ENCODE assay signal across 8 cellular contexts in the genomic region with DNA sequence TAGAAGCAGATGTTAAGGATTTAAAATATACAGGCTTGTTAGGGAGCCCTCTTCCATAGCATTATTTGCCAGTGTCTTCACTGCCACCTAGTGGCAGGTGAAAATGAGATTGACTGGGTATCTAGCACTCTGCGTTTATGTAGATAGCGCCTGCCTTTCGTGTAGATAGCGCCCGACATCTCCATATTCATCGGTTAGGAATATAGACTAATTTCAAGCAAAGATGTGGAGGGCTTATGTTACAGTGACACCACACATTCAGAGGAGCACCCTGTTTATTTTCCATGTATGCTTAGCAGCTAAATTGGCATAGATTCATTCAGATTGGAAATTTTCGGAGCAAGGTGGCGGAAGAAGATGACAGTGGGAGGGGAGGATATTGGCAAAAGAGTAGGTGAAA.
DNase-seq lines count a peak whose midpoint lies in the region; ATAC-seq and TF ChIP-seq lines count a peak whose summit lies in the region.

No MANE protein-coding gene starts in this region.

- in situ Hi-C loops in astrocyte of the spinal cord (cut with HindIII; ENCODE audit: low sequenced_read_pairs) = no loop called here

- peak; percentile 3 for DNase-seq in NK-92 treated with Interleukin-12 subunit alpha and Interleukin-12 subunit beta, amount 100 ng/mL, for 24 hours (lab: John Stamatoyannopoulos, UW)
- DNase-seq in NK-92 (lab: John Stamatoyannopoulos, UW; ENCODE audit: unreplicated experiment) (no peak), NCI-H69 (lab: John Stamatoyannopoulos, UW) (peak; percentile 89), astrocyte of the spinal cord (ENCODE audit: low read depth, low spot score) (peak; percentile 79), iPS-NIHi7 (ENCODE audit: extremely low spot score) (peak; percentile 79), stromal cell of bone marrow (ENCODE audit: low read depth) (peak; percentile 50)

- ATAC-seq in GM21381 (IDR thresholded peaks at IDR 0.05; ENCODE audit: unreplicated experiment) (peak; percentile 79), HG03565 (IDR thresholded peaks at IDR 0.05; ENCODE audit: unreplicated experiment) (peak; percentile 80)

- no peak overlapping the region for H3K4me3 ChIP-seq in astrocyte of the spinal cord (ENCODE audit: low read depth, low read length)

- TF ChIP-seq CTCF in astrocyte of the spinal cord (IDR thresholded peaks at IDR 0.05; ENCODE audit: low read depth, low read length) = peak; percentile 79
